In genomic region chr14:99554757-99555531, GRCh38 we compare ENCODE assay signal across 1 cellular context.
TF ChIP-seq lines count a peak whose summit lies in the region.

No MANE protein-coding gene starts in this region.

TF ChIP-seq in liver, 16 proteins besides CTCF, POLR2A, EP300 and RAD21 (continued from another document):
- TF ChIP-seq REST (IDR thresholded peaks at IDR 0.05): no peak
